In genomic region chr15:31217067-31217466, GRCh38 we compare ENCODE assay signal across 7 cellular contexts.
A peak's percentile ranks its signal among the peaks of the same experiment; 100 is the strongest.
DNase-seq lines count a peak whose midpoint lies in the region; ATAC-seq, FAIRE-seq and TF ChIP-seq lines count a peak whose summit lies in the region.

No MANE protein-coding gene starts in this region.

- H3K27me3 ChIP-seq in H9 (ENCODE audit: insufficient read depth, low read length) (no peaks in the 10 kb centered on the region), esophagus squamous epithelium (no peaks in the 10 kb centered on the region), prostate gland (replicated peaks; ENCODE audit: insufficient read depth) (no peaks in the 10 kb centered on the region)

- no peak overlapping the region for H3K27ac ChIP-seq in H9 (ENCODE audit: insufficient read length, low read depth, low read length)
- H3K27ac ChIP-seq in esophagus squamous epithelium = peak overlapping the region; percentile 87 to 97 (median 94)
- peak overlapping the region in 1 of 2 donors; percentile 87 for H3K27ac ChIP-seq in prostate gland

- H3K14ac ChIP-seq in H9 (ENCODE audit: insufficient read depth, low read length) = no peak overlapping the region

- H3K27me3 Mint-ChIP-seq in H9 (ENCODE audit: low read depth) = peaks cover 2% of the 10 kb centered on the region
- H3K27me3 Mint-ChIP-seq in T-cell = no peaks in the 10 kb centered on the region

- no peak for DNase-seq in H9
- DNase-seq in T-cell = no peak
- no peak for DNase-seq in esophagus squamous epithelium (lab: John Stamatoyannopoulos, UW)
- no peak for DNase-seq in stimulated activated effector memory CD8-positive, alpha-beta T cell treated with anti-CD3 and anti-CD28 coated beads, Interleukin-12 subunit alpha, Interleukin-12 subunit beta, amount 100 ng/mL, for 72 hours (ENCODE audit: low spot score in 2 of 2)
- DNase-seq in H54 (ENCODE audit: insufficient read length, low spot score) = no peak
- DNase-seq in prostate gland (ENCODE audit: low spot score) = no peak
- DNase-seq in NCI-H1105 treated with DMSO at 0.1 percent for 48 hours (lab: John Stamatoyannopoulos, UW) = no peak

- H3K4me1 Mint-ChIP-seq in H9 (peaks cover 12 to 13% of the 10 kb centered on the region in 2 experiments), T-cell (peaks cover 27 to 47% (median 36%) of the 10 kb centered on the region in 3 donors)
- H3K4me1 Mint-ChIP-seq in stimulated activated effector memory CD8-positive, alpha-beta T cell treated with anti-CD3 and anti-CD28 coated beads, Interleukin-12 subunit alpha, Interleukin-12 subunit beta, amount 100 ng/mL, for 72 hours = peaks cover 8% of the 10 kb centered on the region

- H4K8ac ChIP-seq in H9 (replicated peaks; ENCODE audit: insufficient read length, low read depth, low read length) = no peak overlapping the region

- TF ChIP-seq POLR2A in esophagus squamous epithelium (IDR thresholded peaks at IDR 0.05) (no peak), H54 (IDR thresholded peaks at IDR 0.05; ENCODE audit: low read depth, low read length) (no peak), prostate gland (IDR thresholded peaks at IDR 0.05) (no peak)

- H3K36me3 Mint-ChIP-seq in H9 (ENCODE audit: insufficient read depth in 1 of 3, low read depth in 3 of 3) (no peaks in the 10 kb centered on the region), T-cell (no peaks in the 10 kb centered on the region)
- H3K36me3 Mint-ChIP-seq in stimulated activated effector memory CD8-positive, alpha-beta T cell treated with anti-CD3 and anti-CD28 coated beads, Interleukin-12 subunit alpha, Interleukin-12 subunit beta, amount 100 ng/mL, for 72 hours = no peaks in the 10 kb centered on the region

- no peaks in the 10 kb centered on the region for H4K20me1 ChIP-seq in H9 (ENCODE audit: control insufficient read depth, insufficient read depth, insufficient read length)

- H3K36me3 ChIP-seq in esophagus squamous epithelium (no peaks in the 10 kb centered on the region), prostate gland (no peaks in the 10 kb centered on the region)

- TF ChIP-seq CTCF in H9 (conservative IDR thresholded peaks at IDR 0.05) = no peak
- TF ChIP-seq CTCF in esophagus squamous epithelium (IDR thresholded peaks at IDR 0.05) = no peak
- no peak for TF ChIP-seq CTCF in prostate gland (IDR thresholded peaks at IDR 0.05)

- no peak overlapping the region for H3K56ac ChIP-seq in H9 (ENCODE audit: insufficient read length, low read depth, low read length)

- H4K91ac ChIP-seq in H9 (ENCODE audit: insufficient read length, low read depth, low read length) = no peak overlapping the region

- CTCF ChIA-PET in T-cell (lab: Charles Lee) = no interaction called here

- H3K4me3 ChIP-seq in esophagus squamous epithelium (no peak overlapping the region), prostate gland (no peak overlapping the region)

- POLR2A ChIA-PET in T-cell (lab: Charles Lee) = no interaction called here

- no peaks in the 10 kb centered on the region for H3K79me1 ChIP-seq in H9 (ENCODE audit: insufficient read depth, low read depth, low read length, poor library complexity, severe bottlenecking)

- peak overlapping the region; percentile 57 for H3K4me2 ChIP-seq in H9 (ENCODE audit: insufficient read depth, insufficient read length, low read length)

- no peak for FAIRE-seq in H54 (lab: Jason Lieb, UNC)

- no peak overlapping the region for H2BK15ac ChIP-seq in H9 (ENCODE audit: low read depth, low read length)

- H2BK5ac ChIP-seq in H9 (ENCODE audit: insufficient read length, low read length) = no peak overlapping the region

- H3K23me2 ChIP-seq in H9 (ENCODE audit: insufficient read length, low read depth, low read length, poor library complexity, severe bottlenecking) = peaks cover 5% of the 10 kb centered on the region

- H3K4me1 ChIP-seq in H9 (ENCODE audit: insufficient read depth, low read length) (no peaks in the 10 kb centered on the region), esophagus squamous epithelium (peaks cover 38 to 88% (median 42%) of the 10 kb centered on the region in 3 donors), prostate gland (replicated peaks) (peaks cover 16% of the 10 kb centered on the region)

- H3K4ac ChIP-seq in H9 (ENCODE audit: low read depth, low read length) = no peak overlapping the region

- no CpG with 5 or more reads among the region's 6 CpGs for WGBS in H9 (ENCODE audit: extremely low coverage, insufficient read length, low lambda C conversion rate)
- 58 to 65% methylated on average over 6 of the region's 6 CpGs for WGBS in esophagus squamous epithelium, 2 donors
- WGBS in prostate gland = 67% methylated on average over 6 of the region's 6 CpGs

- H3K9me3 Mint-ChIP-seq in H9 (no peaks in the 10 kb centered on the region), T-cell (no peaks in the 10 kb centered on the region)
- H3K9me3 Mint-ChIP-seq in stimulated activated effector memory CD8-positive, alpha-beta T cell treated with anti-CD3 and anti-CD28 coated beads, Interleukin-12 subunit alpha, Interleukin-12 subunit beta, amount 100 ng/mL, for 72 hours = no peaks in the 10 kb centered on the region

- no peak overlapping the region for H2BK12ac ChIP-seq in H9 (ENCODE audit: insufficient read length, low read depth, low read length)

- ATAC-seq in T-cell (replicated peaks in 1 of 4) = no peak
- no peak for ATAC-seq in stimulated activated effector memory CD8-positive, alpha-beta T cell treated with anti-CD3 and anti-CD28 coated beads, Interleukin-12 subunit alpha, Interleukin-12 subunit beta, amount 100 ng/mL, for 72 hours

- H3T11ph ChIP-seq in H9 (ENCODE audit: low read length) = no peak overlapping the region

- H3K9me3 ChIP-seq in H9 (ENCODE audit: control insufficient read depth, low read depth, low read length) = no peaks in the 10 kb centered on the region
- no peaks in the 10 kb centered on the region for H3K9me3 ChIP-seq in esophagus squamous epithelium
- H3K9me3 ChIP-seq in prostate gland = no peaks in the 10 kb centered on the region

- no peak overlapping the region for H2AFZ ChIP-seq in H9 (ENCODE audit: low read length)

- no peaks in the 10 kb centered on the region for H3K79me2 ChIP-seq in H9 (ENCODE audit: insufficient read depth, low read length)

- H4K5ac ChIP-seq in H9 (ENCODE audit: insufficient read length, low read depth, low read length) = no peak overlapping the region

- H3K23ac ChIP-seq in H9 (ENCODE audit: insufficient read length, low read depth, low read length) = no peak overlapping the region

- H3K4me3 Mint-ChIP-seq in H9 (peak overlapping the region in 1 of 2 experiments; percentile 85; a peak in 3 of 5 replicates), T-cell (peak overlapping the region in 2 of 3 donors; percentile 77 to 84)
- peak overlapping the region; percentile 78 for H3K4me3 Mint-ChIP-seq in stimulated activated effector memory CD8-positive, alpha-beta T cell treated with anti-CD3 and anti-CD28 coated beads, Interleukin-12 subunit alpha, Interleukin-12 subunit beta, amount 100 ng/mL, for 72 hours

- intact Hi-C loops in esophagus squamous epithelium (cut with DNase I) (loop anchor here (10.0 kb wide), 1 partner anchor 178 kb away; no protein-coding TSS in a partner anchor), prostate gland (cut with DNase I) (loop anchor here (5.0 to 10.0 kb wide), 3 partner anchors 110 to 270 kb away; partner anchors contain the start of gene KLF13)

- H2BK20ac ChIP-seq in H9 (ENCODE audit: low read depth, low read length, poor library complexity, severe bottlenecking) = no peak overlapping the region

- H3K9ac ChIP-seq in H9 (ENCODE audit: extremely low read depth, insufficient read length, low read length) = no peak overlapping the region

- no peak overlapping the region for H2BK120ac ChIP-seq in H9 (ENCODE audit: low read depth, low read length, poor library complexity, severe bottlenecking)

- no peak overlapping the region for H3K27ac Mint-ChIP-seq in H9
- peak overlapping the region; percentile 73 to 76 for H3K27ac Mint-ChIP-seq in T-cell
- H3K27ac Mint-ChIP-seq in stimulated activated effector memory CD8-positive, alpha-beta T cell treated with anti-CD3 and anti-CD28 coated beads, Interleukin-12 subunit alpha, Interleukin-12 subunit beta, amount 100 ng/mL, for 72 hours = peak overlapping the region; percentile 91

- no peak overlapping the region for H2AK5ac ChIP-seq in H9 (ENCODE audit: insufficient read length, low read length)

- H3K18ac ChIP-seq in H9 (ENCODE audit: insufficient read length, low read depth, low read length) = no peak overlapping the region

Comparison
In these comparisons a context has a peak if more than half of its experiments do, and no peak if none do; other contexts are left out.
1. H3K27ac Mint-ChIP-seq: peak in T-cell (2 of 2) and stimulated activated effector memory CD8-positive, alpha-beta T cell treated with anti-CD3 and anti-CD28 coated beads, Interleukin-12 subunit alpha, Interleukin-12 subunit beta, amount 100 ng/mL, for 72 hours (single experiment); none in H9 (0 of 3).